9 cellular contexts compared by ENCODE assay signal in the genomic region with DNA sequence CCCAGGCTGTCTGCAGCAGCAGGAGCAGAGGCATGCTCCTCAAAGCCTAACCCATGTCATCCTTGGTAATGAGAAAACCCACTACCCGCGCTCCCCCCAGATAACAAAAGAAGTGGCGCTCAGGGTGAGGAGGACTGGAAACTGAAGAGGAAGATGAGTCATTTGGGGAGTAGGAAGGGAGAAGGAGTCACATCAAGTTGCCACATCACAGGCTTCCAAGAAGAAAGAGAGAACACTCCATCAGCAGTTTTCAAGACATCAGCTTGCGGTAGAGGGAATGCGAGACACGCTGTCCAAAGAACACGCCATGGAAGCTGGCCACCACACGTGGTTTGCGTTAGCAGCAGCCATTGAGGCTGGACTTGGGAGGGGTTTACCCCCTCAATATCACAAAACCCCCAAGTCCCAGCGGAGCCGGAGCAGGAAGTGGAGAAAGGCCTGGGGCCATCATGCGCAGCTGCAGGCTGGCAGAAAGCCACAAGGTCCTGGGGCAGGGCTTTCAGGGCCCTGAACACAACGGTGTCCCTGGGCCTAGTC. TPM values are rescaled to one million over a fixed set of nuclear protein-coding genes. Genes with fewer than 3 reads are reported as not detected.
DNase-seq lines count a peak whose midpoint lies in the region; ATAC-seq and TF ChIP-seq lines count a peak whose summit lies in the region.
"Had no signal": no experiment of that assay in that cellular context is flagged by ENCODE, and none has a peak within 500 bp of the region (broad histone marks: within the 10 kb centered on the region; RNA-seq: fewer than 3 reads in every experiment).

No MANE protein-coding gene starts in this region.

- no peaks in the 10 kb centered on the region for H3K9me3 ChIP-seq in muscle layer of duodenum (ENCODE audit: control insufficient read depth in 1 of 2, low read length in 2 of 2)

- H3K27ac Mint-ChIP-seq in natural killer cell treated with Interleukin-12 subunit alpha and Interleukin-12 subunit beta and Interleukin-15 and Interleukin-18, amount 100 ng/mL, for 72 hours: no peak overlapping the region

- peaks cover 5 to 8% of the 10 kb centered on the region in 2 donors for H3K27me3 Mint-ChIP-seq in natural killer cell treated with Interleukin-12 subunit alpha and Interleukin-12 subunit beta and Interleukin-15 and Interleukin-18, amount 100 ng/mL, for 72 hours

- H3K4me3 Mint-ChIP-seq in natural killer cell treated with Interleukin-12 subunit alpha and Interleukin-12 subunit beta and Interleukin-15 and Interleukin-18, amount 100 ng/mL, for 72 hours: no peak overlapping the region
- H3K4me3 Mint-ChIP-seq: central memory CD8-positive, alpha-beta T cell had no signal

- H3K36me3 Mint-ChIP-seq in natural killer cell treated with Interleukin-12 subunit alpha and Interleukin-12 subunit beta and Interleukin-15 and Interleukin-18, amount 100 ng/mL, for 72 hours: no peaks in the 10 kb centered on the region

- DNase-seq in AG20443 (ENCODE audit: low spot score) (peak; percentile 88), NOMO-1 (lab: John Stamatoyannopoulos, UW; ENCODE audit: unreplicated experiment in 2 of 2) (peak; percentile 51 to 68), GM20000 (ENCODE audit: low spot score) (no peak), GDM1 (lab: John Stamatoyannopoulos, UW) (no peak)
- no peak for DNase-seq in natural killer cell treated with Interleukin-12 subunit alpha and Interleukin-12 subunit beta and Interleukin-15 and Interleukin-18, amount 100 ng/mL, for 72 hours (ENCODE audit: low spot score)

- no peaks in the 10 kb centered on the region for H3K9me3 Mint-ChIP-seq in natural killer cell treated with Interleukin-12 subunit alpha and Interleukin-12 subunit beta and Interleukin-15 and Interleukin-18, amount 100 ng/mL, for 72 hours
- H3K9me3 Mint-ChIP-seq: central memory CD8-positive, alpha-beta T cell had no signal

- peaks cover 36 to 62% of the 10 kb centered on the region in 2 donors for H3K4me1 ChIP-seq in muscle layer of duodenum (ENCODE audit: control insufficient read depth in 1 of 2, insufficient read depth in 2 of 2, low read length in 2 of 2)

- no peak for TF ChIP-seq CTCF in GM20000 (IDR thresholded peaks at IDR 0.05; ENCODE audit: extremely low read depth, missing control alignments)

- no peak for ATAC-seq in natural killer cell treated with Interleukin-12 subunit alpha and Interleukin-12 subunit beta and Interleukin-15 and Interleukin-18, amount 100 ng/mL, for 72 hours
- no peak for ATAC-seq in HG03097 (IDR thresholded peaks at IDR 0.05; ENCODE audit: low FRiP score, unreplicated experiment)

- H3K36me3 ChIP-seq in muscle layer of duodenum (ENCODE audit: control insufficient read depth in 1 of 2, insufficient read depth in 2 of 2, low read length in 2 of 2): no peaks in the 10 kb centered on the region

- H3K27me3 ChIP-seq in muscle layer of duodenum (ENCODE audit: low read depth, low read length): no peaks in the 10 kb centered on the region

- no peak overlapping the region for H3K4me3 ChIP-seq in muscle layer of duodenum (ENCODE audit: low read depth in 1 of 2, low read length in 2 of 2)

- peak overlapping the region; percentile 71 for H3K27ac ChIP-seq in cingulate gyrus (ENCODE audit: low read depth, low read length)
- H3K27ac ChIP-seq in muscle layer of duodenum (ENCODE audit: low read length): peak overlapping the region; percentile 64

- peaks cover 6 to 8% of the 10 kb centered on the region in 2 donors for H3K4me1 Mint-ChIP-seq in natural killer cell treated with Interleukin-12 subunit alpha and Interleukin-12 subunit beta and Interleukin-15 and Interleukin-18, amount 100 ng/mL, for 72 hours (ENCODE audit: low read depth in 2 of 2)
- H3K4me1 Mint-ChIP-seq: central memory CD8-positive, alpha-beta T cell had no signal

RNA-seq across cellular contexts. Expression of gene SH3PXD2B, which starts 41.5 kb away (rescaled TPM):
- total RNA-seq in natural killer cell treated with Interleukin-12 subunit alpha and Interleukin-12 subunit beta and Interleukin-15 and Interleukin-18, amount 100 ng/mL, for 72 hours: under 1 TPM; 0.08 to 0.33 TPM

Comparison
In these comparisons a context has a peak if more than half of its experiments do, and no peak if none do; other contexts are left out.
1. DNase-seq: peak in AG20443 (single experiment) and NOMO-1 (2 of 2); none in natural killer cell treated with Interleukin-12 subunit alpha and Interleukin-12 subunit beta and Interleukin-15 and Interleukin-18, amount 100 ng/mL, for 72 hours (single experiment), GM20000 (single experiment) and GDM1 (single experiment).